Comparison of ENCODE assay signal across 22 cellular contexts in the genomic region with DNA sequence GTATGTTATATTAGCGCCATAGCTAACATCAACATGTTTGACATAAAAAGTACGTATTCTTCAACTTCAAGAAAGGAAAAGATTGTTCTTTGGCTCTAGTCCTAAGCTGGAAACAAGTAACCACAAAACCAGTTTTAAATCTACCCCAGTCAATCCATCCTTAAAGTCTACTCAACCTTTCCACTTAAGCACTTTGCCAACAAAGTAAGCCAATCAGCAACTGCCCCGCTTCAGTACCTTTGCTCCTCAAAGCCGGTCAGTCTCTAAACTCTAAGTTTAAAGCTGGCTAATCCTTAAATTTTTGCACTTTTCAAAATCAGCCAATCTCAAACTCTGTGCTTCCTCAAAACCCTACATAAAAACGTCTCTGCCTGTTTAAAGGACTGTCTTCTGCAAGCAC.
"Had no signal": no experiment of that assay in that cellular context is flagged by ENCODE, and none has a peak within 500 bp of the region (broad histone marks: within the 10 kb centered on the region; RNA-seq: fewer than 3 reads in every experiment).

No MANE protein-coding gene starts in this region.

- ATAC-seq: left cardiac atrium; left lobe of liver; natural killer cell; sciatic nerve; stimulated activated effector memory CD8-positive, alpha-beta T cell treated with anti-CD3 and anti-CD28 coated beads, Interleukin-12 subunit alpha, Interleukin-12 subunit beta, amount 100 ng/mL, for 72 hours had no signal

- H3K27me3 ChIP-seq: neural progenitor cell, ovary, right atrium auricular region, suprapubic skin, tibial nerve, vagina had no signal

- H3K4me3 ChIP-seq: lung, neural progenitor cell, ovary, right atrium auricular region, skin epidermis, suprapubic skin, thoracic aorta, tibial nerve, vagina had no signal

- DNase-seq: hippocampal formation; kidney glomerular epithelial cell; left cardiac atrium; mesendoderm; naive B cell; natural killer cell; nephron progenitor cell; ovary; stimulated activated CD4-positive, alpha-beta T cell treated with anti-CD3 and anti-CD28 coated beads, Interleukin-4, amount 100 ng/mL, for 24 hours; stimulated activated naive CD4-positive, alpha-beta T cell had no signal

- H3K27ac ChIP-seq: neural progenitor cell, ovary, right atrium auricular region, skin epidermis, suprapubic skin, thoracic aorta, vagina had no signal

- H3K36me3 ChIP-seq: neural progenitor cell, ovary, right atrium auricular region, suprapubic skin, thoracic aorta, tibial nerve, vagina had no signal

- FAIRE-seq: keratinocyte had no signal

- H3K9me3 ChIP-seq: ovary, right atrium auricular region, suprapubic skin, thoracic aorta, tibial nerve, vagina had no signal

- H3K4me2 ChIP-seq: neural progenitor cell had no signal
